ENCODE assay signal across 9 cellular contexts in genomic region chr16:4734730-4735575, GRCh38. TPM values are rescaled to one million over a fixed set of nuclear protein-coding genes. Genes with fewer than 3 reads are reported as not detected.
DNase-seq lines count a peak whose midpoint lies in the region; ATAC-seq and TF ChIP-seq lines count a peak whose summit lies in the region.
"Had no signal": no experiment of that assay in that cellular context is flagged by ENCODE, and none has a peak within 500 bp of the region (broad histone marks: within the 10 kb centered on the region; RNA-seq: fewer than 3 reads in every experiment).

No MANE protein-coding gene starts in this region.

- H3K27ac ChIP-seq in liver (ENCODE audit: low read depth in 1 of 2, low read length in 2 of 2) = peak overlapping the region; percentile 84 to 92

- POLR2A ChIA-PET in activated CD4-positive, alpha-beta T cell treated with anti-CD3 and anti-CD28 coated beads, Interleukin-2, amount 10 ng/mL, durations not matched to agents 7 days and 5 days (lab: Charles Lee) = interaction anchor here (0.5 to 1.1 kb wide), 2 partner anchors 34 to 351 kb away, joined by 3 read pairs; no protein-coding TSS in a partner anchor

- H3K4me1 Mint-ChIP-seq in activated CD4-positive, alpha-beta T cell treated with anti-CD3 and anti-CD28 coated beads, Interleukin-2, amount 10 ng/mL, durations not matched to agents 7 days and 5 days = peaks cover 17% of the 10 kb centered on the region
- H3K4me1 Mint-ChIP-seq in dendritic cell treated with granulocyte-macrophage colony-stimulating factor and Interleukin-4, amounts not matched to agents 40 ng/mL and 50 ng/mL, for 4 days (ENCODE audit: low read depth) = peaks cover 20% of the 10 kb centered on the region

- no peak for TF ChIP-seq CTCF in liver (IDR thresholded peaks at IDR 0.05; ENCODE audit: low read depth, low read length, missing input control)

- H3K36me3 Mint-ChIP-seq in activated CD4-positive, alpha-beta T cell treated with anti-CD3 and anti-CD28 coated beads, Interleukin-2, amount 10 ng/mL, durations not matched to agents 7 days and 5 days (ENCODE audit: low read depth) = no peaks in the 10 kb centered on the region
- H3K36me3 Mint-ChIP-seq in dendritic cell treated with granulocyte-macrophage colony-stimulating factor and Interleukin-4, amounts not matched to agents 40 ng/mL and 50 ng/mL, for 4 days (ENCODE audit: low read depth) = peaks cover 17% of the 10 kb centered on the region

- peaks cover 2 to 12% (median 9%) of the 10 kb centered on the region in 4 donors for H3K4me1 ChIP-seq in liver (ENCODE audit: control insufficient read depth in 4 of 4, insufficient read depth in 4 of 4, low read length in 3 of 4)

- no peak overlapping the region for H3K9ac ChIP-seq in liver (ENCODE audit: low read depth in 1 of 2, low read length in 2 of 2)

- peak overlapping the region; percentile 81 for H3K4me3 Mint-ChIP-seq in activated CD4-positive, alpha-beta T cell treated with anti-CD3 and anti-CD28 coated beads, Interleukin-2, amount 10 ng/mL, durations not matched to agents 7 days and 5 days
- peak overlapping the region; percentile 99 for H3K4me3 Mint-ChIP-seq in dendritic cell treated with granulocyte-macrophage colony-stimulating factor and Interleukin-4, amounts not matched to agents 40 ng/mL and 50 ng/mL, for 4 days

- H3K27ac Mint-ChIP-seq in activated CD4-positive, alpha-beta T cell treated with anti-CD3 and anti-CD28 coated beads, Interleukin-2, amount 10 ng/mL, durations not matched to agents 7 days and 5 days = peak overlapping the region; percentile 85
- peak overlapping the region; percentile 91 for H3K27ac Mint-ChIP-seq in dendritic cell treated with granulocyte-macrophage colony-stimulating factor and Interleukin-4, amounts not matched to agents 40 ng/mL and 50 ng/mL, for 4 days

- H3K9me3 ChIP-seq in liver (ENCODE audit: control insufficient read depth in 4 of 4, low read length in 3 of 4) = no peaks in the 10 kb centered on the region

- no peaks in the 10 kb centered on the region for H3K27me3 ChIP-seq in liver (ENCODE audit: control insufficient read depth in 4 of 4, insufficient read depth in 4 of 4, low read length in 3 of 4)

- CTCF ChIA-PET in activated CD4-positive, alpha-beta T cell treated with anti-CD3 and anti-CD28 coated beads, Interleukin-2, amount 10 ng/mL, durations not matched to agents 7 days and 5 days (lab: Charles Lee) = interaction anchor here (0.7 to 1.7 kb wide), 16 partner anchors 11 to 481 kb away, joined by 3 to 7 read pairs (median 3); partner anchors contain the start of genes MGRN1 and NUDT16L1

- peak; percentile 53 for ATAC-seq in GM18909 (IDR thresholded peaks at IDR 0.05; ENCODE audit: poor library complexity, unreplicated experiment)
- peak; percentile 53 for ATAC-seq in HG03135 (IDR thresholded peaks at IDR 0.05; ENCODE audit: unreplicated experiment)

- peaks cover 0 to 4% (median 2%) of the 10 kb centered on the region in 4 donors for H3K36me3 ChIP-seq in liver (ENCODE audit: control insufficient read depth in 4 of 4, insufficient read depth in 3 of 4, low read depth in 1 of 4, low read length in 3 of 4)

- TF ChIP-seq RAD21 in liver (IDR thresholded peaks at IDR 0.05) = no peak

- peak; percentile 95 for DNase-seq in AG20443 (ENCODE audit: low spot score)
- peak; percentile 36 for DNase-seq in NCI-H446 treated with DMSO at 0.1 percent for 48 hours (lab: John Stamatoyannopoulos, UW)
- DNase-seq in activated CD4-positive, alpha-beta T cell treated with anti-CD3 and anti-CD28 coated beads, Interleukin-2, amount 10 ng/mL, durations not matched to agents 7 days and 5 days = peak; percentile 95
- peak; percentile 91 for DNase-seq in stimulated activated CD4-positive, alpha-beta T cell treated with anti-CD3 and anti-CD28 coated beads, Interleukin-2, amount 100 ng/mL, for 48 hours

- H3K9me3 Mint-ChIP-seq in activated CD4-positive, alpha-beta T cell treated with anti-CD3 and anti-CD28 coated beads, Interleukin-2, amount 10 ng/mL, durations not matched to agents 7 days and 5 days = no peaks in the 10 kb centered on the region
- no peaks in the 10 kb centered on the region for H3K9me3 Mint-ChIP-seq in dendritic cell treated with granulocyte-macrophage colony-stimulating factor and Interleukin-4, amounts not matched to agents 40 ng/mL and 50 ng/mL, for 4 days

- intact Hi-C loops in dendritic cell treated with granulocyte-macrophage colony-stimulating factor and Interleukin-4, amounts not matched to agents 40 ng/mL and 50 ng/mL, for 4 days (cut with micrococcal nuclease) = loop anchor here (1.0 to 2.0 kb wide), 3 partner anchors 33 to 68 kb away; partner anchors contain the start of genes NUDT16L1 and ROGDI

- 8% methylated on average over 38 of the region's 38 CpGs for WGBS in liver

- H3K27me3 Mint-ChIP-seq in activated CD4-positive, alpha-beta T cell treated with anti-CD3 and anti-CD28 coated beads, Interleukin-2, amount 10 ng/mL, durations not matched to agents 7 days and 5 days = no peaks in the 10 kb centered on the region
- no peaks in the 10 kb centered on the region for H3K27me3 Mint-ChIP-seq in dendritic cell treated with granulocyte-macrophage colony-stimulating factor and Interleukin-4, amounts not matched to agents 40 ng/mL and 50 ng/mL, for 4 days

- peak overlapping the region; percentile 79 to 92 (median 87) for H3K4me3 ChIP-seq in liver (ENCODE audit: low read depth in 1 of 3, low read length in 3 of 3)

TF ChIP-seq in liver, 16 proteins besides CTCF, POLR2A, EP300 and RAD21:
- TF ChIP-seq EGR1 (IDR thresholded peaks at IDR 0.05; ENCODE audit: low read depth in 2 of 2) (no peak), RXRA (IDR thresholded peaks at IDR 0.05) (peak in 1 of 2 donors; percentile 5), SP1 (IDR thresholded peaks at IDR 0.05) (peak; percentile 10), HNF4A (conservative IDR thresholded peaks at IDR 0.05) (peak in 1 of 2 donors; percentile 29)
TF ChIP-seq in liver: peak in this region for 3.

RNA-seq across cellular contexts. Expression of gene DNAAF8, which starts 0.6 kb away (rescaled TPM):
- total RNA-seq in activated CD4-positive, alpha-beta T cell treated with anti-CD3 and anti-CD28 coated beads, Interleukin-2, amount 10 ng/mL, durations not matched to agents 7 days and 5 days = under 1 TPM; 0.21 to 0.40 TPM
- total RNA-seq in liver = under 1 TPM; 0.42 to 0.70 TPM
- polyA plus RNA-seq in liver = under 1 TPM; 0.33 to 0.75 TPM
- total RNA-seq: T-helper 1 cell treated with Interleukin-12 subunit alpha and Interleukin-12 subunit beta and Interleukin-4 antibody, amounts not matched to agents 30 ng/mL and 1 ng/mL, for 36 hours had no signal

RNA-seq across cellular contexts. Expression of gene ANKS3, which starts 0.9 kb away (rescaled TPM):
- total RNA-seq in activated CD4-positive, alpha-beta T cell treated with anti-CD3 and anti-CD28 coated beads, Interleukin-2, amount 10 ng/mL, durations not matched to agents 7 days and 5 days = 10 to 100 TPM; 12.4 to 16.7 TPM
- 10 to 100 TPM in 1 of 2 donors, 1 to 10 TPM in 1; 4.1 to 14.0 TPM for total RNA-seq in liver
- 1 to 10 TPM; 4.0 to 5.3 TPM for polyA plus RNA-seq in liver

RNA-seq across cellular contexts. Expression of gene ZNF500, which starts 32.0 kb away (rescaled TPM):
- total RNA-seq in activated CD4-positive, alpha-beta T cell treated with anti-CD3 and anti-CD28 coated beads, Interleukin-2, amount 10 ng/mL, durations not matched to agents 7 days and 5 days = 10 to 100 TPM; 12.7 to 18.7 TPM
- total RNA-seq in liver = 1 to 10 TPM; 5.9 to 7.4 TPM
- 1 to 10 TPM; 3.0 to 4.0 TPM for polyA plus RNA-seq in liver

RNA-seq across cellular contexts. Expression of gene NUDT16L1, which starts 41.6 kb away (rescaled TPM):
- total RNA-seq in activated CD4-positive, alpha-beta T cell treated with anti-CD3 and anti-CD28 coated beads, Interleukin-2, amount 10 ng/mL, durations not matched to agents 7 days and 5 days = 10 to 100 TPM; 32.3 to 35.5 TPM
- total RNA-seq in liver = 10 to 100 TPM; 22.4 to 40.3 TPM
- 10 to 100 TPM; 32.3 to 43.4 TPM for polyA plus RNA-seq in liver

RNA-seq across cellular contexts. Expression of gene SEPTIN12, which starts 53.2 kb away (rescaled TPM):
- not detected for total RNA-seq in activated CD4-positive, alpha-beta T cell treated with anti-CD3 and anti-CD28 coated beads, Interleukin-2, amount 10 ng/mL, durations not matched to agents 7 days and 5 days
- not detected for total RNA-seq in liver
- not detected for polyA plus RNA-seq in liver
- total RNA-seq: T-helper 1 cell treated with Interleukin-12 subunit alpha and Interleukin-12 subunit beta and Interleukin-4 antibody, amounts not matched to agents 30 ng/mL and 1 ng/mL, for 36 hours had no signal

Comparison
In these comparisons a context has a peak if more than half of its experiments do, and no peak if none do; other contexts are left out.
1. Peak in every context shown above with its lines: DNase-seq, ATAC-seq, H3K4me3 ChIP-seq and H3K27ac ChIP-seq.
2. DNase-seq: peak in every context shown above with its lines; median percentile 95 in AG20443; 95 in activated CD4-positive, alpha-beta T cell treated with anti-CD3 and anti-CD28 coated beads, Interleukin-2, amount 10 ng/mL, durations not matched to agents 7 days and 5 days; 91 in stimulated activated CD4-positive, alpha-beta T cell treated with anti-CD3 and anti-CD28 coated beads, Interleukin-2, amount 100 ng/mL, for 48 hours; 36 in NCI-H446 treated with DMSO at 0.1 percent for 48 hours.